8 cellular contexts compared by ENCODE assay signal in genomic region chr7:140646931-140647647, GRCh38. TPM values are rescaled to one million over a fixed set of nuclear protein-coding genes. Genes with fewer than 3 reads are reported as not detected.
DNase-seq lines count a peak whose midpoint lies in the region; ATAC-seq and TF ChIP-seq lines count a peak whose summit lies in the region.

No MANE protein-coding gene starts in this region.

- H3K9ac ChIP-seq in mammary epithelial cell (ENCODE audit: insufficient read depth, low read length), result no peak overlapping the region

- no peaks in the 10 kb centered on the region for H4K20me1 ChIP-seq in DOHH2 (ENCODE audit: control insufficient read depth, insufficient read depth, low read depth, low read length)
- H4K20me1 ChIP-seq in mammary epithelial cell (ENCODE audit: insufficient read depth, low read length), result no peaks in the 10 kb centered on the region

- H3K4me3 ChIP-seq in DOHH2 (ENCODE audit: low read length) (no peak overlapping the region), RWPE2 (ENCODE audit: severe bottlenecking) (no peak overlapping the region), mammary epithelial cell (replicated peaks in 1 of 3; ENCODE audit: insufficient read depth in 1 of 3, low read depth in 2 of 3, low read length in 3 of 3) (no peak overlapping the region), upper lobe of left lung (no peak overlapping the region)

- ATAC-seq in GM21381 (IDR thresholded peaks at IDR 0.05; ENCODE audit: unreplicated experiment) (peak; percentile 81), RWPE2 (ENCODE audit: low read depth) (peak; percentile 68), upper lobe of left lung (ENCODE audit: low FRiP score in 2 of 2) (peak; percentile 64 to 67)

- peaks cover 10% of the 10 kb centered on the region for H3K27me3 ChIP-seq in DOHH2 (ENCODE audit: control insufficient read depth, low read length)
- H3K27me3 ChIP-seq in RWPE2 (ENCODE audit: insufficient read depth, poor library complexity, severe bottlenecking), result no peaks in the 10 kb centered on the region
- H3K27me3 ChIP-seq in mammary epithelial cell (ENCODE audit: insufficient read depth, low read length), result no peaks in the 10 kb centered on the region
- no peaks in the 10 kb centered on the region for H3K27me3 ChIP-seq in upper lobe of left lung

- CTCF ChIA-PET in mammary epithelial cell (lab: Charles Lee; ENCODE audit: low non-redundant PET), result interaction anchor here (0.7 kb wide), 1 partner anchor 135 kb away, joined by 8 read pairs; no protein-coding TSS in a partner anchor

- 20% methylated on average over 8 of the region's 8 CpGs for WGBS in mammary epithelial cell (ENCODE audit: low coverage, missing lambda C conversion rate)
- WGBS in upper lobe of left lung, 2 donors, result 25 to 33% methylated on average over 4 to 8 of the region's 8 CpGs

- H3K36me3 ChIP-seq in DOHH2 (ENCODE audit: control insufficient read depth, low read length) (no peaks in the 10 kb centered on the region), RWPE2 (ENCODE audit: low read depth) (no peaks in the 10 kb centered on the region), mammary epithelial cell (ENCODE audit: insufficient read depth, low read length) (no peaks in the 10 kb centered on the region), upper lobe of left lung (no peaks in the 10 kb centered on the region)

- in situ Hi-C loops in mammary epithelial cell (cut with MboI; ENCODE audit: low sequenced_read_pairs in 2 of 2), result no loop called here

- TF ChIP-seq POLR2A in upper lobe of left lung (IDR thresholded peaks at IDR 0.05), result no peak

- H3F3A ChIP-seq in DOHH2 (ENCODE audit: control insufficient read depth, insufficient read depth), result peaks cover 5% of the 10 kb centered on the region

- BruUV-seq in mammary epithelial cell (replicated peaks; lab: Mats Ljungman, UMichigan), result no TSS peak

- peaks cover 18% of the 10 kb centered on the region for H3K4me1 ChIP-seq in DOHH2 (ENCODE audit: control insufficient read depth, low read length)
- H3K4me1 ChIP-seq in RWPE2 (ENCODE audit: insufficient read depth, poor library complexity, severe bottlenecking), result peaks cover 21% of the 10 kb centered on the region
- peaks cover 16% of the 10 kb centered on the region for H3K4me1 ChIP-seq in mammary epithelial cell (ENCODE audit: insufficient read depth, low read length)
- no peaks in the 10 kb centered on the region for H3K4me1 ChIP-seq in upper lobe of left lung

- H3K4me2 ChIP-seq in DOHH2 (ENCODE audit: low read length) (peak overlapping the region; percentile 6; the same call in 1 of the 2 replicates), mammary epithelial cell (ENCODE audit: insufficient read depth, low read depth, low read length) (no peak overlapping the region)

- H3K9me2 ChIP-seq in DOHH2 (replicated peaks; ENCODE audit: control insufficient read depth, low read length), result no peaks in the 10 kb centered on the region

- TF ChIP-seq CTCF in DOHH2 (IDR thresholded peaks at IDR 0.05; ENCODE audit: low read depth, low read length, poor library complexity, severe bottlenecking) (peak; percentile 88), RWPE2 (IDR thresholded peaks at IDR 0.05; ENCODE audit: poor library complexity, severe bottlenecking) (peak; percentile 67), mammary epithelial cell (conservative IDR thresholded peaks at IDR 0.05 in 1 of 2, IDR thresholded peaks at IDR 0.05 in 1 of 2; ENCODE audit: extremely low read depth in 1 of 2, insufficient read depth in 1 of 2, low read depth in 1 of 2, low read length in 2 of 2) (peak; percentile 54 to 63), upper lobe of left lung (IDR thresholded peaks at IDR 0.05) (peak; percentile 10 to 41 (median 29))

- DNase-seq in HuH-7.5 (ENCODE audit: low spot score), result peak; percentile 82
- DNase-seq in RWPE2 (ENCODE audit: low spot score), result no peak
- no peak for DNase-seq in mammary epithelial cell
- peak; percentile 72 for DNase-seq in kidney tubule cell (ENCODE audit: low spot score)
- DNase-seq in upper lobe of left lung, result no peak
- DNase-seq in NCI-H187 (lab: John Stamatoyannopoulos, UW), result no peak

- dilution Hi-C loops in mammary epithelial cell (cut with HindIII; ENCODE audit: low sequenced_read_pairs), result no loop called here

- intact Hi-C loops in mammary epithelial cell (cut with micrococcal nuclease), result no loop called here

- H3K27ac ChIP-seq in DOHH2 (ENCODE audit: low read depth, low read length) (no peak overlapping the region), RWPE2 (ENCODE audit: poor library complexity, severe bottlenecking) (no peak overlapping the region), mammary epithelial cell (ENCODE audit: insufficient read depth, low read depth, low read length) (no peak overlapping the region), upper lobe of left lung (no peak overlapping the region)

- H3K9me3 ChIP-seq in DOHH2 (ENCODE audit: control insufficient read depth, insufficient read depth, low read length) (no peaks in the 10 kb centered on the region), RWPE2 (ENCODE audit: severe bottlenecking) (no peaks in the 10 kb centered on the region), mammary epithelial cell (replicated peaks; ENCODE audit: insufficient read depth, low read length) (no peaks in the 10 kb centered on the region), upper lobe of left lung (no peaks in the 10 kb centered on the region)

- TF ChIP-seq EP300 in upper lobe of left lung (IDR thresholded peaks at IDR 0.05), result no peak

- no peaks in the 10 kb centered on the region for H3K79me2 ChIP-seq in DOHH2 (ENCODE audit: control insufficient read depth, low read length)
- no peaks in the 10 kb centered on the region for H3K79me2 ChIP-seq in mammary epithelial cell (ENCODE audit: insufficient read depth, low read length)

- peak overlapping the region; percentile 44 for H2AFZ ChIP-seq in mammary epithelial cell (ENCODE audit: low read depth, low read length)

RNA-seq across cellular contexts. Expression of gene DENND2A, which starts 6.5 kb away (rescaled TPM):
- 1 to 10 TPM in 1 of 2 donors, under 1 TPM in 1; 0.17 to 1.6 TPM for total RNA-seq in mammary epithelial cell
- polyA plus RNA-seq in mammary epithelial cell, result 0.25 TPM
- not detected for polyA minus RNA-seq in mammary epithelial cell
- 10 to 100 TPM in 4 of 6 donors, 1 to 10 TPM in 2; 4.1 to 27.8 (median 12.1) TPM for total RNA-seq in upper lobe of left lung

RNA-seq across cellular contexts. Expression of gene ADCK2, which starts 25.7 kb away (rescaled TPM):
- total RNA-seq in mammary epithelial cell (10 to 100 TPM; 21.8 to 22.4 TPM), upper lobe of left lung (10 to 100 TPM; 19.4 to 39.8 (median 30.0) TPM)
- 14.4 TPM for polyA plus RNA-seq in mammary epithelial cell
- polyA minus RNA-seq in mammary epithelial cell, result 17.4 TPM

RNA-seq across cellular contexts. Expression of gene NDUFB2, which starts 49.4 kb away (rescaled TPM):
- total RNA-seq in mammary epithelial cell, result 100 to 1,000 TPM in 1 of 2 donors, 10 to 100 TPM in 1; 77.0 to 195 TPM
- 434 TPM for polyA plus RNA-seq in mammary epithelial cell
- polyA minus RNA-seq in mammary epithelial cell, result 78.7 TPM
- total RNA-seq in upper lobe of left lung, result 100 to 1,000 TPM in 5 of 6 donors, 10 to 100 TPM in 1; 51.3 to 204 (median 156) TPM

Comparison
In these comparisons a context has a peak if more than half of its experiments do, and no peak if none do; other contexts are left out.
1. CTCF ChIP-seq: peak in every context shown above with its lines; median percentile 88 in DOHH2; 67 in RWPE2; 58 in mammary epithelial cell; 29 in upper lobe of left lung.
2. DNase-seq: peak in HuH-7.5 (single experiment) and kidney tubule cell (single experiment); none in RWPE2 (single experiment), mammary epithelial cell (single experiment), upper lobe of left lung (0 of 2) and NCI-H187 (0 of 2).
3. Peak in every context shown above with its lines, with median percentiles within 50 percentile points of each other: ATAC-seq.